Comparison of ENCODE assay signal across 14 cellular contexts in genomic region chrX:42107495-42108139, GRCh38.
DNase-seq lines count a peak whose midpoint lies in the region; ATAC-seq, FAIRE-seq and TF ChIP-seq lines count a peak whose summit lies in the region.
"Had no signal": no experiment of that assay in that cellular context is flagged by ENCODE, and none has a peak within 500 bp of the region (broad histone marks: within the 10 kb centered on the region; RNA-seq: fewer than 3 reads in every experiment).

No MANE protein-coding gene starts in this region.

- H3K9me3 ChIP-seq in suprapubic skin, result no peaks in the 10 kb centered on the region
- no peaks in the 10 kb centered on the region for H3K9me3 ChIP-seq in thyroid gland
- H3K9me3 ChIP-seq in right atrium auricular region, result peaks cover 0 to 3% of the 10 kb centered on the region in 2 donors
- H3K9me3 ChIP-seq: SJSA1 had no signal

- H3K36me3 Mint-ChIP-seq in memory B cell, result no peaks in the 10 kb centered on the region

- H3K27ac ChIP-seq in suprapubic skin, result no peak overlapping the region
- H3K27ac ChIP-seq in thyroid gland, result no peak overlapping the region
- H3K27ac ChIP-seq in right atrium auricular region, result no peak overlapping the region
- H3K27ac ChIP-seq: SJSA1, WERI-Rb-1 had no signal

- H3K36me3 ChIP-seq in suprapubic skin (no peaks in the 10 kb centered on the region), thyroid gland (no peaks in the 10 kb centered on the region), right atrium auricular region (no peaks in the 10 kb centered on the region)
- H3K36me3 ChIP-seq: SJSA1, WERI-Rb-1 had no signal

- H3K27ac Mint-ChIP-seq in memory B cell, result no peak overlapping the region

- WGBS in suprapubic skin, result 82% methylated on average over 7 of the region's 7 CpGs
- WGBS in thyroid gland, 2 donors, result 83 to 86% methylated on average over 7 of the region's 7 CpGs

- DNase-seq in GM18507 (ENCODE audit: extremely low spot score, insufficient read length, low read depth) (no peak), memory B cell (ENCODE audit: low spot score in 2 of 2) (no peak), suprapubic skin (ENCODE audit: low spot score in 2 of 2) (no peak), thyroid gland (no peak), mucosa of gallbladder (ENCODE audit: low spot score) (no peak), right atrium auricular region (ENCODE audit: low spot score) (no peak)
- DNase-seq: cortex of kidney; Karpas-422; NCI-H2029 treated with DMSO at 0.1 percent for 48 hours; NK-92 treated with Interleukin-12 subunit alpha and Interleukin-12 subunit beta, amount 100 ng/mL, for 24 hours; WERI-Rb-1 had no signal

- no peaks in the 10 kb centered on the region for H3K9me3 Mint-ChIP-seq in memory B cell

- intact Hi-C loops in thyroid gland (cut with DNase I), result no loop called here

- TF ChIP-seq EP300 in suprapubic skin (IDR thresholded peaks at IDR 0.05), result no peak

- peak overlapping the region; percentile 4 for H3K4me3 Mint-ChIP-seq in memory B cell

- H3K4me1 Mint-ChIP-seq in memory B cell, result peaks cover 10% of the 10 kb centered on the region

- peak; percentile 76 for FAIRE-seq in GM18507 (lab: Jason Lieb, UNC)

- ATAC-seq in GM19035 (IDR thresholded peaks at IDR 0.05; ENCODE audit: unreplicated experiment) (peak; percentile 78), HG03342 (IDR thresholded peaks at IDR 0.05; ENCODE audit: unreplicated experiment) (peak; percentile 70), memory B cell (ENCODE audit: low read depth) (no peak)

- no peaks in the 10 kb centered on the region for H3K27me3 Mint-ChIP-seq in memory B cell

- no peaks in the 10 kb centered on the region for H3K27me3 ChIP-seq in suprapubic skin
- no peaks in the 10 kb centered on the region for H3K27me3 ChIP-seq in thyroid gland
- no peaks in the 10 kb centered on the region for H3K27me3 ChIP-seq in right atrium auricular region
- H3K27me3 ChIP-seq: SJSA1 had no signal

- TF ChIP-seq POLR2A in suprapubic skin (IDR thresholded peaks at IDR 0.05), result no peak
- TF ChIP-seq POLR2A in thyroid gland (IDR thresholded peaks at IDR 0.05), result no peak

- H3K4me1 ChIP-seq in suprapubic skin (no peaks in the 10 kb centered on the region), thyroid gland (no peaks in the 10 kb centered on the region), right atrium auricular region (no peaks in the 10 kb centered on the region)
- H3K4me1 ChIP-seq: SJSA1 had no signal

- H3K4me3 ChIP-seq in suprapubic skin (no peak overlapping the region), thyroid gland (replicated peaks in 1 of 3) (no peak overlapping the region), right atrium auricular region (no peak overlapping the region)
- H3K4me3 ChIP-seq: SJSA1 had no signal

- TF ChIP-seq CTCF in suprapubic skin (IDR thresholded peaks at IDR 0.05) (no peak), thyroid gland (IDR thresholded peaks at IDR 0.05) (no peak), right atrium auricular region (IDR thresholded peaks at IDR 0.05) (no peak)
